8 cellular contexts compared by ENCODE assay signal in the genomic region with DNA sequence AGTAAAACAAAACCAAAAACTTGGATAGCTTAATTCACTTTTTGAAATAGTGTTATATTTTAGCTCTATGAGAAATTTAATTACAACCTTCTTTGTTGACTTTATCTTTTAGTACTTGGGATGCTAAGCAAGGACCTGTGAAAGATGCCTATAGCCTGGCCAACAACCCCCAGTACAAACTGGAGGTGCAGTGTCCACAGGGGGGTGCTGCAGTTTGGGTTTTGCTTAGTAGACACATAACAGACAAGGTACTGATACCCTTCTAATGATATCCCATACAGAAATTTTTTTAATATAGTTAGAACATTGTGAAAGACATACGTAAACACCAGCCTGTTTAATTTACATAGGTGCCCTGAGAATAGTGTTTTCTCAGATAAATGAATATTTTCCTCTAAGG. TPM values are rescaled to one million over a fixed set of nuclear protein-coding genes. Genes with fewer than 3 reads are reported as not detected.
DNase-seq lines count a peak whose midpoint lies in the region; ATAC-seq and TF ChIP-seq lines count a peak whose summit lies in the region.

No MANE protein-coding gene starts in this region.

- peak; percentile 66 for ATAC-seq in activated CD8-positive, alpha-beta memory T cell treated with anti-CD3 and anti-CD28 coated beads, Interleukin-2, amount 10 ng/mL, durations not matched to agents 7 days and 5 days
- no peak for ATAC-seq in HG03139 (IDR thresholded peaks at IDR 0.05; ENCODE audit: unreplicated experiment)

- in situ Hi-C loops in mammary epithelial cell (cut with MboI; ENCODE audit: low sequenced_read_pairs in 2 of 2): no loop called here

- WGBS in mammary epithelial cell (ENCODE audit: low coverage, missing lambda C conversion rate): 100% methylated on average over 1 of the region's 1 CpG

- POLR2A ChIA-PET in HEK293T (lab: Yijun Ruan, JAX): no interaction called here

- no peaks in the 10 kb centered on the region for H3K27me3 ChIP-seq in mammary epithelial cell (ENCODE audit: insufficient read depth, low read length)

- peaks cover 22% of the 10 kb centered on the region for H3K36me3 Mint-ChIP-seq in activated CD8-positive, alpha-beta memory T cell treated with anti-CD3 and anti-CD28 coated beads, Interleukin-2, amount 10 ng/mL, durations not matched to agents 7 days and 5 days
- peaks cover 46% of the 10 kb centered on the region for H3K36me3 Mint-ChIP-seq in nephron progenitor cell (ENCODE audit: low read depth)

- TF ChIP-seq CTCF in mammary epithelial cell (conservative IDR thresholded peaks at IDR 0.05 in 1 of 2, IDR thresholded peaks at IDR 0.05 in 1 of 2; ENCODE audit: extremely low read depth in 1 of 2, insufficient read depth in 1 of 2, low read depth in 1 of 2, low read length in 2 of 2) (peak; percentile 29 to 33), nephron progenitor cell (IDR thresholded peaks at IDR 0.05) (peak; percentile 15)

- no peaks in the 10 kb centered on the region for H4K20me1 ChIP-seq in mammary epithelial cell (ENCODE audit: insufficient read depth, low read length)

- peaks cover 8% of the 10 kb centered on the region for H3K4me1 Mint-ChIP-seq in activated CD8-positive, alpha-beta memory T cell treated with anti-CD3 and anti-CD28 coated beads, Interleukin-2, amount 10 ng/mL, durations not matched to agents 7 days and 5 days
- H3K4me1 Mint-ChIP-seq in nephron progenitor cell: no peaks in the 10 kb centered on the region

- H3K27me3 Mint-ChIP-seq in activated CD8-positive, alpha-beta memory T cell treated with anti-CD3 and anti-CD28 coated beads, Interleukin-2, amount 10 ng/mL, durations not matched to agents 7 days and 5 days: no peaks in the 10 kb centered on the region
- no peaks in the 10 kb centered on the region for H3K27me3 Mint-ChIP-seq in nephron progenitor cell (ENCODE audit: low read depth, poor library complexity)

- no peak overlapping the region for H3K4me3 Mint-ChIP-seq in activated CD8-positive, alpha-beta memory T cell treated with anti-CD3 and anti-CD28 coated beads, Interleukin-2, amount 10 ng/mL, durations not matched to agents 7 days and 5 days
- H3K4me3 Mint-ChIP-seq in nephron progenitor cell: no peak overlapping the region

- DNase-seq in activated CD8-positive, alpha-beta memory T cell treated with anti-CD3 and anti-CD28 coated beads, Interleukin-2, amount 10 ng/mL, durations not matched to agents 7 days and 5 days: peak; percentile 67
- no peak for DNase-seq in activated CD8-positive, alpha-beta memory T cell treated with anti-CD3 and anti-CD28 coated beads for 24 hours
- peak; percentile 51 for DNase-seq in RPMI8226
- no peak for DNase-seq in mammary epithelial cell
- DNase-seq in nephron progenitor cell: peak; percentile 17
- no peak for DNase-seq in HEK293T (ENCODE audit: extremely low spot score)
- no peak for DNase-seq in NCI-H2029 (lab: John Stamatoyannopoulos, UW)

- peaks cover 46% of the 10 kb centered on the region for H3K36me3 ChIP-seq in mammary epithelial cell (ENCODE audit: insufficient read depth, low read length)

- CTCF ChIA-PET in activated CD8-positive, alpha-beta memory T cell treated with anti-CD3 and anti-CD28 coated beads, Interleukin-2, amount 10 ng/mL, durations not matched to agents 7 days and 5 days (lab: Charles Lee): interaction anchor here (0.9 to 2.5 kb wide), 4 partner anchors 11 to 133 kb away, joined by 3 to 8 read pairs (median 6); partner anchors contain the start of gene CAPN7
- CTCF ChIA-PET in mammary epithelial cell (lab: Charles Lee; ENCODE audit: low non-redundant PET) (no interaction called here), HEK293T (lab: Yijun Ruan, JAX) (interaction anchor here (1.0 kb wide), 2 partner anchors 125 to 133 kb away, joined by 3 read pairs; no protein-coding TSS in a partner anchor)

- no peak overlapping the region for H3K4me3 ChIP-seq in mammary epithelial cell (replicated peaks in 1 of 3; ENCODE audit: insufficient read depth in 1 of 3, low read depth in 2 of 3, low read length in 3 of 3)

- dilution Hi-C loops in mammary epithelial cell (cut with HindIII; ENCODE audit: low sequenced_read_pairs): no loop called here

- H3K4me2 ChIP-seq in mammary epithelial cell (ENCODE audit: insufficient read depth, low read depth, low read length): no peak overlapping the region

- no peaks in the 10 kb centered on the region for H3K79me2 ChIP-seq in mammary epithelial cell (ENCODE audit: insufficient read depth, low read length)

- no peaks in the 10 kb centered on the region for H3K9me3 ChIP-seq in mammary epithelial cell (replicated peaks; ENCODE audit: insufficient read depth, low read length)

- no peaks in the 10 kb centered on the region for H3K4me1 ChIP-seq in mammary epithelial cell (ENCODE audit: insufficient read depth, low read length)

- H3K9ac ChIP-seq in mammary epithelial cell (ENCODE audit: insufficient read depth, low read length): no peak overlapping the region

- no peaks in the 10 kb centered on the region for H3K9me3 Mint-ChIP-seq in activated CD8-positive, alpha-beta memory T cell treated with anti-CD3 and anti-CD28 coated beads, Interleukin-2, amount 10 ng/mL, durations not matched to agents 7 days and 5 days (ENCODE audit: low read depth)
- no peaks in the 10 kb centered on the region for H3K9me3 Mint-ChIP-seq in nephron progenitor cell

- H2AFZ ChIP-seq in mammary epithelial cell (ENCODE audit: low read depth, low read length): no peak overlapping the region

- no peak overlapping the region for H3K27ac Mint-ChIP-seq in activated CD8-positive, alpha-beta memory T cell treated with anti-CD3 and anti-CD28 coated beads, Interleukin-2, amount 10 ng/mL, durations not matched to agents 7 days and 5 days
- H3K27ac Mint-ChIP-seq in nephron progenitor cell: no peak overlapping the region

- H3K27ac ChIP-seq in mammary epithelial cell (ENCODE audit: insufficient read depth, low read depth, low read length): no peak overlapping the region

- intact Hi-C loops in mammary epithelial cell (cut with micrococcal nuclease): no loop called here

- BruUV-seq in mammary epithelial cell (replicated peaks; lab: Mats Ljungman, UMichigan): no TSS peak

TF ChIP-seq in HEK293T, 16 proteins besides CTCF, POLR2A, EP300 and RAD21:
- TF ChIP-seq FOXM1 (IDR thresholded peaks at IDR 0.05; ENCODE audit: borderline replicate concordance) (no peak), ELF4 (IDR thresholded peaks at IDR 0.05) (no peak), SP1 (IDR thresholded peaks at IDR 0.05) (no peak), FOXK2 (IDR thresholded peaks at IDR 0.05) (no peak)
TF ChIP-seq in HEK293T: peak in this region for 0.

RNA-seq across cellular contexts. Expression of gene CAPN7, which starts 35.3 kb away (rescaled TPM):
- total RNA-seq in activated CD8-positive, alpha-beta memory T cell treated with anti-CD3 and anti-CD28 coated beads, Interleukin-2, amount 10 ng/mL, durations not matched to agents 7 days and 5 days: 10 to 100 TPM; 28.1 to 28.4 TPM
- total RNA-seq in mammary epithelial cell: 10 to 100 TPM; 32.8 to 46.0 TPM
- polyA plus RNA-seq in mammary epithelial cell: 12.9 TPM
- polyA minus RNA-seq in mammary epithelial cell: 7.0 TPM

Comparison
In these comparisons a context has a peak if more than half of its experiments do, and no peak if none do; other contexts are left out.
1. DNase-seq: peak in activated CD8-positive, alpha-beta memory T cell treated with anti-CD3 and anti-CD28 coated beads, Interleukin-2, amount 10 ng/mL, durations not matched to agents 7 days and 5 days (single experiment), RPMI8226 (single experiment) and nephron progenitor cell (single experiment); none in activated CD8-positive, alpha-beta memory T cell treated with anti-CD3 and anti-CD28 coated beads for 24 hours (single experiment), mammary epithelial cell (single experiment), HEK293T (single experiment) and NCI-H2029 (single experiment).